In genomic region chr19:19191920-19192882, GRCh38 we compare ENCODE assay signal across 1 cellular context.
TF ChIP-seq lines count a peak whose summit lies in the region.

BORCS8 (minus strand) TSS chr19:19192152; CDS start chr19:19192117, 35 bp downstream.
RFXANK (plus strand) TSS chr19:19192258; CDS start chr19:19193947, 1,689 bp downstream.

TF ChIP-seq in K562, 482 proteins besides CTCF, POLR2A, EP300 and RAD21 (continued from another document and continues in another):
- TF ChIP-seq ZBTB49 (CRISPR knock-in tag; IDR thresholded peaks at IDR 0.05; ENCODE audit: borderline replicate concordance) (peak; percentile 32; the same call in 1 of the 2 replicates), HNRNPUL1 (IDR thresholded peaks at IDR 0.05; ENCODE audit: low read length) (no peak), ZNF445 (CRISPR knock-in tag; IDR thresholded peaks at IDR 0.05; ENCODE audit: low read depth) (no peak), PHF21A (IDR thresholded peaks at IDR 0.05; ENCODE audit: borderline replicate concordance, low read depth) (no peak), ZNF311 (CRISPR knock-in tag; IDR thresholded peaks at IDR 0.05) (no peak), ZNF212 (CRISPR knock-in tag; IDR thresholded peaks at IDR 0.05) (0 out of 2 replicates have a peak, but pooled peaks have one; percentile 59), NFATC3 (IDR thresholded peaks at IDR 0.05) (0 out of 2 replicates have a peak, but pooled peaks have one; percentile 33), COPS2 (conservative IDR thresholded peaks at IDR 0.05) (no peak), FIP1L1 (IDR thresholded peaks at IDR 0.05; ENCODE audit: low read depth, low read length, poor library complexity, severe bottlenecking) (peak; percentile 94), ID3 (CRISPR knock-in tag; IDR thresholded peaks at IDR 0.05) (no peak), ID3 (tag; IDR thresholded peaks at IDR 0.05) (peak; percentile 86; the same call in 1 of the 2 replicates), HMGN3 (IDR thresholded peaks at IDR 0.05; ENCODE audit: borderline replicate concordance, extremely low read depth, insufficient read length, low read depth, low read length) (peak; percentile 64), SMARCA5 (IDR thresholded peaks at IDR 0.05) (no peak), FOSL1 (tag; conservative IDR thresholded peaks at IDR 0.05) (no peak), PTTG1 (tag; IDR thresholded peaks at IDR 0.05; ENCODE audit: low read depth) (no peak), ETS1 (conservative IDR thresholded peaks at IDR 0.05; ENCODE audit: control insufficient read depth, low read depth, low read length) (no peak; the same call in 1 of the 2 replicates), MCM5 (IDR thresholded peaks at IDR 0.05; ENCODE audit: low read depth) (no peak), ZNF197 (CRISPR knock-in tag; IDR thresholded peaks at IDR 0.05; ENCODE audit: low read depth) (no peak), ZNF699 (CRISPR knock-in tag; IDR thresholded peaks at IDR 0.05; ENCODE audit: insufficient replicate concordance) (no peak), MXI1 (IDR thresholded peaks at IDR 0.05; ENCODE audit: low read depth, low read length) (no peak), ZNF707 (CRISPR knock-in tag; conservative IDR thresholded peaks at IDR 0.05) (peak; percentile 50; the same call in 1 of the 2 replicates), ZEB2 (IDR thresholded peaks at IDR 0.05) (peak; percentile 99), U2AF2 (optimal IDR thresholded peaks at IDR 0.05; ENCODE audit: low read depth, low read length) (no peak), U2AF1 (optimal IDR thresholded peaks at IDR 0.05; ENCODE audit: low read depth, low read length) (no peak), EGR1 (conservative IDR thresholded peaks at IDR 0.05) (peak; percentile 60), TOE1 (IDR thresholded peaks at IDR 0.05; ENCODE audit: borderline replicate concordance) (peak; percentile 95), TOE1 (CRISPR knock-in tag; IDR thresholded peaks at IDR 0.05; ENCODE audit: borderline replicate concordance, low read depth) (peak; percentile 61; the same call in 1 of the 2 replicates), SNAPC5 (CRISPR knock-in tag; IDR thresholded peaks at IDR 0.05) (no peak), SMAD2 (IDR thresholded peaks at IDR 0.05; ENCODE audit: low read depth, low read length) (no peak), CC2D1A (IDR thresholded peaks at IDR 0.05) (no peak; the same call in 1 of the 2 replicates), ETV5 (CRISPR knock-in tag; IDR thresholded peaks at IDR 0.05; ENCODE audit: low read depth) (peak; percentile 89), ASH1L (IDR thresholded peaks at IDR 0.05; ENCODE audit: borderline replicate concordance, low read depth, partially characterized antibody) (no peak), HNRNPL (IDR thresholded peaks at IDR 0.05; ENCODE audit: low read depth, low read length) (no peak), NR4A1 (CRISPR knock-in tag; IDR thresholded peaks at IDR 0.05) (peak; percentile 60; the same call in 1 of the 2 replicates), NR4A1 (tag; IDR thresholded peaks at IDR 0.05) (0 out of 2 replicates have a peak, but pooled peaks have one; percentile 54), MCM3 (IDR thresholded peaks at IDR 0.05) (no peak), CREBBP (IDR thresholded peaks at IDR 0.05; ENCODE audit: low read depth, low read length) (no peak), YBX1 (IDR thresholded peaks at IDR 0.05) (no peak), NR2C1 (IDR thresholded peaks at IDR 0.05) (peak; percentile 67), NR2C1 (tag; IDR thresholded peaks at IDR 0.05) (peak; percentile 85), NFE2 (IDR thresholded peaks at IDR 0.05; ENCODE audit: low read depth) (no peak), ZNF512 (tag; IDR thresholded peaks at IDR 0.05) (no peak), TCF15 (CRISPR knock-in tag; IDR thresholded peaks at IDR 0.05) (no peak), GTF3C2 (IDR thresholded peaks at IDR 0.05; ENCODE audit: borderline replicate concordance, extremely low read depth, insufficient read length) (no peak), DNMT1 (IDR thresholded peaks at IDR 0.05) (no peak), ZNF347 (CRISPR knock-in tag; IDR thresholded peaks at IDR 0.05; ENCODE audit: low read depth) (no peak), ZNF318 (IDR thresholded peaks at IDR 0.05; ENCODE audit: borderline replicate concordance in 1 of 2, low read depth in 1 of 2) (no peak), ATF1 (CRISPR knock-in tag; IDR thresholded peaks at IDR 0.05) (no peak), ATF1 (tag; IDR thresholded peaks at IDR 0.05) (peak; percentile 81), FOXK2 (conservative IDR thresholded peaks at IDR 0.05 in 1 of 2, IDR thresholded peaks at IDR 0.05 in 1 of 2; ENCODE audit: low read depth in 2 of 2) (peak; percentile 71 to 79; a peak in 3 of 4 replicates), HLTF (IDR thresholded peaks at IDR 0.05) (peak; percentile 87; the same call in 1 of the 2 replicates), BRF2 (IDR thresholded peaks at IDR 0.05; ENCODE audit: borderline replicate concordance, insufficient read depth, insufficient read length) (no peak)
